Comparison of ENCODE assay signal across 8 cellular contexts in genomic region chr17:68184816-68185436, GRCh38.
DNase-seq lines count a peak whose midpoint lies in the region; ATAC-seq and TF ChIP-seq lines count a peak whose summit lies in the region.

No MANE protein-coding gene starts in this region.

- TF ChIP-seq POLR2A in transverse colon (IDR thresholded peaks at IDR 0.05), result no peak

- H3K4me1 Mint-ChIP-seq in activated naive CD8-positive, alpha-beta T cell (ENCODE audit: low read depth), result peaks cover 56% of the 10 kb centered on the region

- H3K4me3 Mint-ChIP-seq in activated naive CD8-positive, alpha-beta T cell, result peak overlapping the region; percentile 66

- H3K27ac Mint-ChIP-seq in activated naive CD8-positive, alpha-beta T cell, result peak overlapping the region; percentile 62

- H3K27ac ChIP-seq in KOPT-K1 (ENCODE audit: low read depth, low read length, poor library complexity, severe bottlenecking), result peak overlapping the region; percentile 11
- H3K27ac ChIP-seq in transverse colon, result no peak overlapping the region

- H3K9me3 ChIP-seq in KOPT-K1 (ENCODE audit: insufficient read depth, low read length, poor library complexity, severe bottlenecking) (no peaks in the 10 kb centered on the region), transverse colon (no peaks in the 10 kb centered on the region)

- no peak for TF ChIP-seq CTCF in GM10266 (IDR thresholded peaks at IDR 0.05; ENCODE audit: control insufficient read depth, insufficient read depth, low read depth, missing control alignments)
- TF ChIP-seq CTCF in transverse colon (IDR thresholded peaks at IDR 0.05), result no peak

- no peaks in the 10 kb centered on the region for H3K36me3 ChIP-seq in KOPT-K1 (ENCODE audit: insufficient read depth, low read length)
- H3K36me3 ChIP-seq in transverse colon, result no peaks in the 10 kb centered on the region

- no peaks in the 10 kb centered on the region for H3K27me3 ChIP-seq in transverse colon

- no peaks in the 10 kb centered on the region for H3K36me3 Mint-ChIP-seq in activated naive CD8-positive, alpha-beta T cell

- peak; percentile 71 for DNase-seq in GM10266 (ENCODE audit: extremely low spot score)
- no peak for DNase-seq in glomerular visceral epithelial cell (ENCODE audit: extremely low spot score)
- DNase-seq in DMS 273 treated with DMSO at 0.1 percent for 48 hours (lab: John Stamatoyannopoulos, UW), result no peak
- DNase-seq in SK-N-DZ (ENCODE audit: low spot score), result no peak
- DNase-seq in transverse colon, result no peak

- in situ Hi-C loops in transverse colon (cut with MboI; ENCODE audit: low pct_ligation_motif_present in 1 of 4, low pct_unique_long_range_greater_than_20kb in 1 of 4, low sequenced_read_pairs in 3 of 4), result no loop called here

- intact Hi-C loops in transverse colon (cut with DNase I; ENCODE audit: low total_unique reads), result no loop called here

- no peaks in the 10 kb centered on the region for H3K9me3 Mint-ChIP-seq in activated naive CD8-positive, alpha-beta T cell (ENCODE audit: low read depth)

- no peaks in the 10 kb centered on the region for H3K27me3 Mint-ChIP-seq in activated naive CD8-positive, alpha-beta T cell

- no peak overlapping the region for H3K4me3 ChIP-seq in transverse colon

- no peak for TF ChIP-seq EP300 in transverse colon (IDR thresholded peaks at IDR 0.05; ENCODE audit: low read depth)

- peak; percentile 48 for ATAC-seq in GM21576 (IDR thresholded peaks at IDR 0.05; ENCODE audit: unreplicated experiment)

- no peaks in the 10 kb centered on the region for H3K4me1 ChIP-seq in transverse colon

- 63 to 72% methylated on average over 4 of the region's 4 CpGs for WGBS in transverse colon (ENCODE audit: low coverage in 1 of 2), 2 donors
